ENCODE assay signal across 28 cellular contexts in the genomic region with DNA sequence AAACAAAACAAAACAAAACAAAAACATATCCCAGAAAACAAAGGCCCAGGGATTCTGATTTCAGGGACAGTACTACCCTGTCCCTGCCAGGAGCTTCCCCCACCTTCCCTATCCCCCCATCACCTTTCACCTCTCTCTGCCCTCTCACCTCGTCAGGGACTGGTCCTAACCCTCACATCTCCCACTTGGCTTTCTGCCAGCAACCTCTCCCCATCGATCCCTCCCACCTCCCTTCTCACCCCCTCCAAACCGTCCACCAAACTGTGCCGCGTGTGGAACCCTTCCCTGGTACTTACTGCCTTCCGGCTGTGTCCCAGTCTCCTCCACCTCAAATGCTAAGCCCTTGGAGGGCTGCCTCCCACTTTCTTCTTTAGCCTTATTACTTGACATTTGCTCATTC.
"Had no signal": no experiment of that assay in that cellular context is flagged by ENCODE, and none has a peak within 500 bp of the region (broad histone marks: within the 10 kb centered on the region; RNA-seq: fewer than 3 reads in every experiment).

No MANE protein-coding gene starts in this region.

- H3K27me3 ChIP-seq: pancreas, suprapubic skin, tibial artery, upper lobe of right lung had no signal

- H3K4me1 ChIP-seq: left ventricle myocardium inferior, pancreas, prostate gland, suprapubic skin, tibial artery, upper lobe of right lung had no signal

- H3K4me3 ChIP-seq: left ventricle myocardium inferior, lung, mucosa of descending colon, pancreas, prostate gland, skin epidermis, suprapubic skin, thoracic aorta, tibial artery, upper lobe of right lung had no signal

- ATAC-seq: left colon; mucosa of descending colon; naive thymus-derived CD4-positive, alpha-beta T cell; natural killer cell treated with Interleukin-12 subunit alpha and Interleukin-12 subunit beta and Interleukin-15 and Interleukin-18, amount 100 ng/mL, for 72 hours; right cardiac atrium; sciatic nerve; stimulated activated effector memory CD8-positive, alpha-beta T cell treated with anti-CD3 and anti-CD28 coated beads, Interleukin-12 subunit alpha, Interleukin-12 subunit beta, amount 100 ng/mL, for 72 hours; upper lobe of right lung had no signal

- H3K27ac Mint-ChIP-seq: naive thymus-derived CD4-positive, alpha-beta T cell; natural killer cell treated with Interleukin-12 subunit alpha and Interleukin-12 subunit beta and Interleukin-15 and Interleukin-18, amount 100 ng/mL, for 72 hours; stimulated activated naive CD8-positive, alpha-beta T cell treated with anti-CD3 and anti-CD28 coated beads, Interleukin-15, Interleukin-2, amounts not matched to agents 100 ng/mL and 50 ng/mL, for 24 hours had no signal

- DNase-seq: hippocampal formation; kidney glomerular epithelial cell; left colon; left ventricle myocardium inferior; midbrain; mucosa of descending colon; naive thymus-derived CD4-positive, alpha-beta T cell; nucleus accumbens; posterior cingulate gyrus; retina; right cardiac atrium; stimulated activated CD4-positive, alpha-beta T cell treated with anti-CD3 and anti-CD28 coated beads, Interleukin-4, amount 100 ng/mL, for 24 hours; stimulated activated naive CD4-positive, alpha-beta T cell; tibial artery; trophoblast cell; upper lobe of right lung had no signal

- H3K4me3 Mint-ChIP-seq: naive thymus-derived CD4-positive, alpha-beta T cell; natural killer cell treated with Interleukin-12 subunit alpha and Interleukin-12 subunit beta and Interleukin-15 and Interleukin-18, amount 100 ng/mL, for 72 hours; stimulated activated effector memory CD8-positive, alpha-beta T cell treated with anti-CD3 and anti-CD28 coated beads, Interleukin-12 subunit alpha, Interleukin-12 subunit beta, amount 100 ng/mL, for 72 hours; stimulated activated naive CD8-positive, alpha-beta T cell treated with anti-CD3 and anti-CD28 coated beads, Interleukin-15, Interleukin-2, amounts not matched to agents 100 ng/mL and 50 ng/mL, for 24 hours had no signal

- H3K27me3 Mint-ChIP-seq: naive thymus-derived CD4-positive, alpha-beta T cell; natural killer cell treated with Interleukin-12 subunit alpha and Interleukin-12 subunit beta and Interleukin-15 and Interleukin-18, amount 100 ng/mL, for 72 hours; stimulated activated naive CD8-positive, alpha-beta T cell treated with anti-CD3 and anti-CD28 coated beads, Interleukin-15, Interleukin-2, amounts not matched to agents 100 ng/mL and 50 ng/mL, for 24 hours had no signal

- H3K4me1 Mint-ChIP-seq: stimulated activated effector memory CD8-positive, alpha-beta T cell treated with anti-CD3 and anti-CD28 coated beads, Interleukin-12 subunit alpha, Interleukin-12 subunit beta, amount 100 ng/mL, for 72 hours had no signal

- H3K36me3 ChIP-seq: left ventricle myocardium inferior, prostate gland had no signal

- H3K36me3 Mint-ChIP-seq: natural killer cell treated with Interleukin-12 subunit alpha and Interleukin-12 subunit beta and Interleukin-15 and Interleukin-18, amount 100 ng/mL, for 72 hours had no signal

- FAIRE-seq: keratinocyte, pancreas, urothelium cell line had no signal

- H3K27ac ChIP-seq: left ventricle myocardium inferior, pancreas, prostate gland, skin epidermis, suprapubic skin, thoracic aorta, tibial artery, upper lobe of right lung had no signal

- H3K9me3 ChIP-seq: left ventricle myocardium inferior, mucosa of descending colon, pancreas, prostate gland, suprapubic skin, thoracic aorta, tibial artery, upper lobe of right lung had no signal

- H3K9me3 Mint-ChIP-seq: naive thymus-derived CD4-positive, alpha-beta T cell; natural killer cell treated with Interleukin-12 subunit alpha and Interleukin-12 subunit beta and Interleukin-15 and Interleukin-18, amount 100 ng/mL, for 72 hours; stimulated activated effector memory CD8-positive, alpha-beta T cell treated with anti-CD3 and anti-CD28 coated beads, Interleukin-12 subunit alpha, Interleukin-12 subunit beta, amount 100 ng/mL, for 72 hours; stimulated activated naive CD8-positive, alpha-beta T cell treated with anti-CD3 and anti-CD28 coated beads, Interleukin-15, Interleukin-2, amounts not matched to agents 100 ng/mL and 50 ng/mL, for 24 hours had no signal
